Comparison of ENCODE assay signal across 7 cellular contexts in the genomic region with DNA sequence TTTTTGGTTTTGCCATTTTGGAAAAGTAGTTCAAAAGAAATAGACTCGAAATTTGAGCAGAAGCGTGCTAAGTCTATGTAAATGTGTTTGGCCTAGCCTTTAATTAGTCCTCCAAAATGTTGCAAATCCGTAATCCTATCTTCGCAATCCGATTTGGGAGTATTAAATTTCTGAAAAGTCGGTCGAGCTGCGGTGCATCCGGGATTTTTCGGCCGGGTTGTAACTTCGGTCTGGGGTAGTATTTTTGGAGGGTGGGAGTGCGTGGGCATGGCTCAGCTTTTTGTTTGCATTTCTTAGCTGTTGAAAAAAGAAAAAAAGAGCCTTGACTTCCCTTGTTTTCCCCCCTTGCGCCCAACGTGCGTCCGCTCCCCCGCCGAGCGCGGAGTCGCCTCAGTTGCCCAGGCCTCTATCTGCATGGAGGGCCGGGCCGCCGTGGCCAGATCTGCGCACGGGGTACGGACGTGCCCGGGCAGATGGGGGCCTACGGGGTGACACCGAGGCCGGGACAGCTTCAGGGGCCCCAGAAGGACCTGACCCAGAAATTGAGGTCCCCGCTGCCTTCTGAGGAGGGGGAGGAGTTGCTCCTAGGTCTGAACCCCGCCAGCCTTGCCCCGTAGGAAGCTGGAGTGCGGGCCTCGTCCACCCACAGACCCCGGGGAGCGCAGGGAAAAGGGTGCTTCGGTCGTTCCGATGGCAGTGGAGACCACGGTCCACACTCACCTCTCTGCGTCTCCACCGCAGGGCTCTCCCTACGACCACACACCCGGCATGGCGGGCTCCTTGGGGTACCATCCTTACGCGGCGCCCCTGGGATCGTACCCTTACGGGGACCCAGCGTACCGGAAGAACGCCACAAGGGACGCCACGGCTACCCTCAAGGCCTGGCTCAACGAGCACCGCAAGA. TPM values are rescaled to one million over a fixed set of nuclear protein-coding genes. Genes with fewer than 3 reads are reported as not detected.
DNase-seq lines count a peak whose midpoint lies in the region.

No MANE protein-coding gene starts in this region.

- H3K9me3 ChIP-seq in SJSA1 (replicated peaks) (no peaks in the 10 kb centered on the region), skeletal muscle satellite cell (replicated peaks; ENCODE audit: low read length) (no peaks in the 10 kb centered on the region)

- H3K4me3 ChIP-seq in H7 (ENCODE audit: insufficient read depth, low read depth, low read length) (peak overlapping the region; percentile 39), SJSA1 (peak overlapping the region; percentile 98), skeletal muscle satellite cell (ENCODE audit: low read length) (peak overlapping the region; percentile 85)

- H3K27me3 ChIP-seq in H7 (ENCODE audit: control insufficient read depth, insufficient read depth, low read length) (peaks cover 79% of the 10 kb centered on the region), SJSA1 (replicated peaks) (no peaks in the 10 kb centered on the region), skeletal muscle satellite cell (ENCODE audit: control insufficient read depth, insufficient read depth, low read length) (no peaks in the 10 kb centered on the region)

- H3K4me1 ChIP-seq in SJSA1 (replicated peaks), result peaks cover 12% of the 10 kb centered on the region
- H3K4me1 ChIP-seq in skeletal muscle satellite cell (ENCODE audit: control insufficient read depth, insufficient read depth, low read length), result peaks cover 15% of the 10 kb centered on the region

- H3K36me3 ChIP-seq in H7 (replicated peaks; ENCODE audit: control insufficient read depth, insufficient read depth, low read length) (no peaks in the 10 kb centered on the region), SJSA1 (peaks cover 29% of the 10 kb centered on the region), skeletal muscle satellite cell (ENCODE audit: insufficient read depth, low read length) (peaks cover 11% of the 10 kb centered on the region)

- peak overlapping the region; percentile 82 for H3K9ac ChIP-seq in skeletal muscle satellite cell (ENCODE audit: low read depth, low read length)

- no peak overlapping the region; the same call in 1 of the 2 replicates for H3K27ac ChIP-seq in SJSA1

- DNase-seq in H7 (peak; percentile 67), SJSA1 (ENCODE audit: low read depth in 1 of 2, low spot score in 2 of 2) (peak in 1 of 2 experiments; percentile 7), fibroblast of peridontal ligament (ENCODE audit: extremely low read depth) (peak; percentile 46), DMS53 treated with DMSO at 0.1 percent for 48 hours (lab: John Stamatoyannopoulos, UW; ENCODE audit: unreplicated experiment) (no peak), DMS114 treated with DMSO at 0.1 percent for 48 hours (lab: John Stamatoyannopoulos, UW; ENCODE audit: unreplicated experiment) (no peak)
- no peak for DNase-seq in stimulated activated CD4-positive, alpha-beta T cell treated with anti-CD3 and anti-CD28 coated beads, Interleukin-4, amount 100 ng/mL, for 1 hour

- H3K4me2 ChIP-seq in skeletal muscle satellite cell (ENCODE audit: low read length), result peak overlapping the region; percentile 89

RNA-seq across cellular contexts. Expression of gene IRX5, which starts 1.3 kb away (rescaled TPM):
- total RNA-seq in H7 (2014; rRNA removed; shearing (Covaris generic)), result 1.2 and 1.5 TPM in 2 replicates
- 6.7 and 7.8 TPM in 2 replicates for total RNA-seq in SJSA1 (2014; rRNA removed; shearing (Covaris generic))
- total RNA-seq in skeletal muscle satellite cell (2012; rRNA removed), result 0.87 and 1.8 TPM in 2 replicates

Comparison
In these comparisons a context has a peak if more than half of its experiments do, and no peak if none do; other contexts are left out.
1. DNase-seq: peak in H7 (single experiment) and fibroblast of peridontal ligament (single experiment); none in DMS53 treated with DMSO at 0.1 percent for 48 hours (single experiment), stimulated activated CD4-positive, alpha-beta T cell treated with anti-CD3 and anti-CD28 coated beads, Interleukin-4, amount 100 ng/mL, for 1 hour (single experiment) and DMS114 treated with DMSO at 0.1 percent for 48 hours (single experiment).
2. H3K4me3 ChIP-seq: peak in every context shown above with its lines; median percentile 98 in SJSA1; 85 in skeletal muscle satellite cell; 39 in H7.